9 cellular contexts compared by ENCODE assay signal in genomic region chr17:77164483-77165030, GRCh38. TPM values are rescaled to one million over a fixed set of nuclear protein-coding genes. Genes with fewer than 3 reads are reported as not detected.
DNase-seq lines count a peak whose midpoint lies in the region; ATAC-seq and FAIRE-seq lines count a peak whose summit lies in the region.
"Had no signal": no experiment of that assay in that cellular context is flagged by ENCODE, and none has a peak within 500 bp of the region (broad histone marks: within the 10 kb centered on the region; RNA-seq: fewer than 3 reads in every experiment).

No MANE protein-coding gene starts in this region.

- H3K27me3 ChIP-seq in BLaER1 treated with 17β-estradiol and CSF1 and Interleukin-3, amounts not matched to agents 10 nM and 100 nM, result no peaks in the 10 kb centered on the region
- H3K27me3 ChIP-seq in aorta (ENCODE audit: control insufficient read depth in 1 of 2, insufficient read depth in 2 of 2, low read length in 1 of 2), result no peaks in the 10 kb centered on the region
- no peaks in the 10 kb centered on the region for H3K27me3 ChIP-seq in small intestine (ENCODE audit: control insufficient read depth in 2 of 2, insufficient read depth in 2 of 2, low read length in 2 of 2)

- H3K27ac ChIP-seq in BLaER1 treated with 17β-estradiol and CSF1 and Interleukin-3, amounts not matched to agents 10 nM and 100 nM, result peak overlapping the region in 2 of 11 experiments; percentile 10 to 21; a peak in 2 of 22 replicates
- H3K27ac ChIP-seq in angular gyrus (ENCODE audit: low read depth, low read length) (peak overlapping the region; percentile 89), aorta (ENCODE audit: low read depth in 1 of 2, low read length in 2 of 2) (no peak overlapping the region), small intestine (ENCODE audit: low read depth in 1 of 2, low read length in 1 of 2) (peak overlapping the region in 1 of 2 donors; percentile 62)

- peaks cover 37 to 67% (median 44%) of the 10 kb centered on the region in 11 experiments for H3K36me3 ChIP-seq in BLaER1 treated with 17β-estradiol and CSF1 and Interleukin-3, amounts not matched to agents 10 nM and 100 nM
- H3K36me3 ChIP-seq in aorta (ENCODE audit: control insufficient read depth in 1 of 2, insufficient read depth in 2 of 2, low read length in 1 of 2) (no peaks in the 10 kb centered on the region), small intestine (ENCODE audit: control insufficient read depth in 2 of 2, insufficient read depth in 2 of 2, low read length in 2 of 2) (no peaks in the 10 kb centered on the region)

- ATAC-seq in GM19463 (IDR thresholded peaks at IDR 0.05; ENCODE audit: unreplicated experiment) (no peak), aorta (ENCODE audit: low FRiP score) (no peak)

- no peak overlapping the region for H3K4me3 ChIP-seq in BLaER1 treated with 17β-estradiol and CSF1 and Interleukin-3, amounts not matched to agents 10 nM and 100 nM
- H3K4me3 ChIP-seq in aorta (ENCODE audit: low read length in 2 of 2) (no peak overlapping the region), small intestine (ENCODE audit: low read depth in 1 of 2, low read length in 2 of 2) (no peak overlapping the region)

- intact Hi-C loops in aorta (cut with DNase I), result no loop called here

- 65 to 71% methylated on average over 6 of the region's 6 CpGs for WGBS in aorta, 2 donors
- WGBS in small intestine, 3 donors, result 64 to 85% (median 84%) methylated on average over 6 of the region's 6 CpGs

- H3K9me3 ChIP-seq in BLaER1 treated with 17β-estradiol and CSF1 and Interleukin-3, amounts not matched to agents 10 nM and 100 nM (replicated peaks in 1 of 11), result peaks cover 34 to 41% (median 37%) of the 10 kb centered on the region in 11 experiments
- H3K9me3 ChIP-seq in aorta (ENCODE audit: control insufficient read depth, low read length), result peaks cover 3% of the 10 kb centered on the region
- H3K9me3 ChIP-seq in small intestine (ENCODE audit: control insufficient read depth, low read depth), result peaks cover 2% of the 10 kb centered on the region

- peak; percentile 97 for DNase-seq in NCI-H146 treated with DMSO at 0.1 percent for 48 hours (lab: John Stamatoyannopoulos, UW; ENCODE audit: unreplicated experiment)
- DNase-seq in lung microvascular endothelial cell (ENCODE audit: low read depth in 2 of 2), result peak; percentile 67 to 90
- no peak for DNase-seq in aorta
- DNase-seq in small intestine, result no peak
- DNase-seq in HCEC 1CT, result no peak
- DNase-seq: T-helper 9 cell had no signal

- peaks cover 38 to 68% (median 50%) of the 10 kb centered on the region in 10 experiments for H3K4me1 ChIP-seq in BLaER1 treated with 17β-estradiol and CSF1 and Interleukin-3, amounts not matched to agents 10 nM and 100 nM
- H3K4me1 ChIP-seq in aorta (ENCODE audit: control insufficient read depth in 1 of 2, insufficient read depth in 2 of 2, low read length in 2 of 2) (no peaks in the 10 kb centered on the region), small intestine (ENCODE audit: control insufficient read depth in 2 of 2, insufficient read depth in 1 of 2, low read depth in 1 of 2, low read length in 1 of 2) (peaks cover 0 to 9% of the 10 kb centered on the region in 2 donors)

- H4K20me1 ChIP-seq in BLaER1 treated with 17β-estradiol and CSF1 and Interleukin-3, amounts not matched to agents 10 nM and 100 nM, result peaks cover 0 to 99% (median 31%) of the 10 kb centered on the region in 11 experiments; a peak in 14 of 22 replicates

- no peak for FAIRE-seq in small intestine (lab: Jason Lieb, UNC)

- peak overlapping the region; percentile 47 to 83 (median 78) for H3K4me2 ChIP-seq in BLaER1 treated with 17β-estradiol and CSF1 and Interleukin-3, amounts not matched to agents 10 nM and 100 nM

- H3K9ac ChIP-seq in BLaER1 treated with 17β-estradiol and CSF1 and Interleukin-3, amounts not matched to agents 10 nM and 100 nM, result peak overlapping the region in 2 of 11 experiments; percentile 6 to 20; a peak in 1 of 22 replicates

RNA-seq across cellular contexts. Expression of gene SEC14L1, which starts 23.8 kb away (rescaled TPM):
- total RNA-seq in lung microvascular endothelial cell (108 and 190 TPM in 2 replicates), aorta (10 to 100 TPM; 79.2 to 99.8 TPM)
- polyA plus RNA-seq in aorta (10 to 100 TPM; 17.2 to 19.2 TPM), small intestine (10 to 100 TPM; 14.5 to 27.4 (median 17.8) TPM)

Comparison
In these comparisons a context has a peak if more than half of its experiments do, and no peak if none do; other contexts are left out.
1. DNase-seq: peak in NCI-H146 treated with DMSO at 0.1 percent for 48 hours (single experiment) and lung microvascular endothelial cell (2 of 2); none in aorta (0 of 2), small intestine (single experiment) and HCEC 1CT (single experiment).